33 cellular contexts compared by ENCODE assay signal in the genomic region with DNA sequence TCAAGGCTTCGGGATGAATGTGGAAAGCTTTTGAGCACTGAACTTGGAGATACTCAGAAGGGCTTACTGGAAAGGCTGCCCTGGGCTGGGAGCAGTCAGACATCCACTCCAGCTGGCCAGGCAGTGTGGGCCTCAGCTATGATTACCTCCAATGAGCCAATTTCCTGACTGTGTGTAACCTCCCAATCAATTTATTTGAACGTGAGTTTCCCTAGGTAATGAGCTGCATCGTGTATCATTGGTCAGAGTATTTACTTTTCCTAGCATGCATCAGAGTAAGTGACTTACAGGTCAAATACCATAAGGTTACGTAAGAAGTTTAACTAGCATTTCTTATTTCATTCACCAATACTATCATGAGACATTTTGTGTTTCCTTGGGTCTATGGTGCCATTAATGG. TPM values are rescaled to one million over a fixed set of nuclear protein-coding genes. Genes with fewer than 3 reads are reported as not detected.
DNase-seq lines count a peak whose midpoint lies in the region; ATAC-seq and TF ChIP-seq lines count a peak whose summit lies in the region.
"Had no signal": no experiment of that assay in that cellular context is flagged by ENCODE, and none has a peak within 500 bp of the region (broad histone marks: within the 10 kb centered on the region; RNA-seq: fewer than 3 reads in every experiment).

No MANE protein-coding gene starts in this region.

- H3K9me3 ChIP-seq in PC-3 (ENCODE audit: low read length) (no peaks in the 10 kb centered on the region), colonic mucosa (no peaks in the 10 kb centered on the region)
- H3K9me3 ChIP-seq: BE2C, gastroesophageal sphincter, left lung, right atrium auricular region, upper lobe of right lung had no signal

- H4K20me1 ChIP-seq in PC-3 (ENCODE audit: low read length), result no peaks in the 10 kb centered on the region

- DNase-seq in ELR (ENCODE audit: low read depth) (peak; percentile 5), PC-3 (peak; percentile 62), epithelial cell of esophagus (ENCODE audit: low read depth) (peak; percentile 41), mucosa of gallbladder (ENCODE audit: low spot score) (peak; percentile 69), colonic mucosa (no peak), CD1c-positive myeloid dendritic cell (ENCODE audit: extremely low spot score) (no peak), GDM1 (lab: John Stamatoyannopoulos, UW) (no peak)
- DNase-seq: activated CD4-positive, alpha-beta T cell treated with anti-CD3 and anti-CD28 coated beads, Interleukin-2, amount 10 ng/mL, durations not matched to agents 24 days and 14 days; activated gamma-delta T cell treated with Interleukin-2 at 50 U/mL for 16 hours; activated naive CD8-positive, alpha-beta T cell treated with anti-CD3 and anti-CD28 coated beads, Interleukin-2, amount 50 U/mL, for 24 hours; activated T-cell treated with anti-CD3 and anti-CD28 coated beads, Interleukin-2, amount 50 U/mL, for 4 hours; brain microvascular endothelial cell; DMS53; effector memory CD8-positive, alpha-beta T cell; hypothalamus; immature natural killer cell; left lung; naive B cell; NCI-H1092; NCI-H187 treated with DMSO at 0.1 percent for 48 hours; NCI-H524; SHP77 treated with DMSO at 0.1 percent for 48 hours; stimulated activated CD4-positive, alpha-beta T cell treated with anti-CD3 and anti-CD28 coated beads, Interleukin-2, amount 100 ng/mL, for 48 hours; upper lobe of right lung had no signal

- no peaks in the 10 kb centered on the region for H3F3A ChIP-seq in PC-3 (ENCODE audit: low read length, unreplicated experiment)

- POLR2A ChIA-PET in PC-3 (lab: Charles Lee; ENCODE audit: unreplicated experiment), result no interaction called here

- H2AFZ ChIP-seq in PC-3 (ENCODE audit: low read length), result peak overlapping the region; percentile 5; the same call in 1 of the 2 replicates

- H3K27ac ChIP-seq in PC-3 (ENCODE audit: low read length), result peak overlapping the region; percentile 33
- no peak overlapping the region for H3K27ac ChIP-seq in colonic mucosa
- H3K27ac ChIP-seq: brain microvascular endothelial cell, gastroesophageal sphincter, left lung, upper lobe of right lung, VCaP had no signal

- H3K4me2 ChIP-seq in PC-3 (ENCODE audit: low read length), result no peak overlapping the region

- H3K36me3 ChIP-seq in PC-3 (ENCODE audit: low read depth, low read length) (no peaks in the 10 kb centered on the region), colonic mucosa (no peaks in the 10 kb centered on the region)
- H3K36me3 ChIP-seq: BE2C, brain microvascular endothelial cell, gastroesophageal sphincter, left lung, right atrium auricular region, upper lobe of right lung had no signal

- intact Hi-C loops in PC-3 (cut with micrococcal nuclease) (no loop called here), colonic mucosa (cut with DNase I) (no loop called here)

- ATAC-seq in PC-3 (peak; percentile 36), HG02763 (IDR thresholded peaks at IDR 0.05; ENCODE audit: unreplicated experiment) (no peak)
- ATAC-seq: activated naive CD8-positive, alpha-beta T cell treated with anti-CD3 and anti-CD28 coated beads, Interleukin-2, amount 50 U/mL, for 24 hours; activated T-cell treated with anti-CD3 and anti-CD28 coated beads, Interleukin-2, amount 50 U/mL, for 4 hours; gastroesophageal sphincter; left lung; Panc1; stimulated activated effector memory CD8-positive, alpha-beta T cell treated with anti-CD3 and anti-CD28 coated beads, Interleukin-12 subunit alpha, Interleukin-12 subunit beta, amount 100 ng/mL, for 72 hours; upper lobe of right lung had no signal

- no peaks in the 10 kb centered on the region for H3K27me3 ChIP-seq in PC-3 (ENCODE audit: low read length)
- no peaks in the 10 kb centered on the region for H3K27me3 ChIP-seq in colonic mucosa
- H3K27me3 ChIP-seq: BE2C, brain microvascular endothelial cell, gastroesophageal sphincter, left lung, right atrium auricular region, upper lobe of right lung had no signal

- peaks cover 22% of the 10 kb centered on the region for H3K4me1 ChIP-seq in PC-3 (ENCODE audit: insufficient read depth, low read length)
- H3K4me1 ChIP-seq in colonic mucosa, result no peaks in the 10 kb centered on the region
- H3K4me1 ChIP-seq: BE2C, gastroesophageal sphincter, left lung had no signal

- no peaks in the 10 kb centered on the region for H3K79me2 ChIP-seq in PC-3 (ENCODE audit: low read length)

- BruUV-seq in PC-3 (replicated peaks; lab: Mats Ljungman, UMichigan), result no TSS peak

- TF ChIP-seq CTCF in PC-3 (conservative IDR thresholded peaks at IDR 0.05; ENCODE audit: low read depth, low read length) (no peak), epithelial cell of esophagus (IDR thresholded peaks at IDR 0.05; ENCODE audit: insufficient read depth, low read depth, low read length, missing control alignments) (no peak), colonic mucosa (IDR thresholded peaks at IDR 0.05) (no peak)

- CTCF ChIA-PET in PC-3 (lab: Charles Lee), result no interaction called here

- H3K4me3 ChIP-seq in PC-3 (ENCODE audit: low read length) (no peak overlapping the region), epithelial cell of esophagus (ENCODE audit: low read length) (no peak overlapping the region), colonic mucosa (no peak overlapping the region)
- H3K4me3 ChIP-seq: gastroesophageal sphincter, left lung, right atrium auricular region, upper lobe of right lung had no signal

- H3K9ac ChIP-seq in PC-3 (ENCODE audit: low read length), result no peak overlapping the region
- no peak overlapping the region for H3K9ac ChIP-seq in colonic mucosa (ENCODE audit: low read depth in 2 of 2, low read length in 2 of 2)

- no peaks in the 10 kb centered on the region for H3K9me2 ChIP-seq in PC-3 (replicated peaks; ENCODE audit: low read length)

RNA-seq across cellular contexts. Expression of gene CTAGE1, which starts 11.0 kb away (rescaled TPM):
- total RNA-seq in PC-3 (2014; rRNA removed) (not detected in 2 replicates), mucosa of gallbladder (0.06 TPM), colonic mucosa (not detected)
- total RNA-seq: activated CD4-positive, alpha-beta T cell treated with anti-CD3 and anti-CD28 coated beads, Interleukin-2, amount 10 ng/mL, durations not matched to agents 24 days and 14 days; activated T-cell treated with anti-CD3 and anti-CD28 coated beads, Interleukin-2, amount 50 U/mL, for 4 hours; gastroesophageal sphincter; left lung; omental fat pad; subcutaneous adipose tissue; upper lobe of right lung had no signal

Comparison
In these comparisons a context has a peak if more than half of its experiments do, and no peak if none do; other contexts are left out.
1. DNase-seq: peak in ELR (single experiment), PC-3 (single experiment), epithelial cell of esophagus (single experiment) and mucosa of gallbladder (single experiment); none in colonic mucosa (single experiment), CD1c-positive myeloid dendritic cell (single experiment) and GDM1 (single experiment).